ENCODE assay signal across 1 cellular context in the genomic region with DNA sequence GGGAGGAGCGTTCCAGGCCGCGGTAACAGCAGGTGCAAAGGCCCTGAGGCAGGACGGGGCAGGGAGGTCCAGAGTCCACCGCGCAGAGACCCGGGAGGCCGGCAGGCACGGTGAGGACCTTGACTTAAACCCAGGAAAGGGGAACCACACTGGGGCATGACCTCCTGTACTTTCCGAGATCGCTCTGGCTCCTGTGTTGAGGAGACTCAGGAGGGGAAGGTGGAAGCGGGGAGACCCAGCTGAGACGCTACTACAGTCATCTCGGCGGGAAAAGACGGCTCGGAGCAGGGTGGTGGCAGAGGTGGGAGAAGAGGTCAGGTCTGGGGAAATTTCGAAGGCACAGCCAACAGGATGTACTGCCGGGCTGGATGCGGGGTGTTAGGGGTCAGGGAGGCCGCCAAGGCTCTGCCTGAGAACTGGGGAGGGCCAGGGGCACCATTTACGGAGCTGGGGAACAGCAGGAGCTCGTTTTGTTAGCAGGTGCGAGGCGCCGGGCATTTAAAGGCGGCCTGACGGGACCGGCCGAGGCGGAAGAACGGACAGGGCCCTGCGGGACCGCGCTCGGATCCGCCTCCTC.
TF ChIP-seq lines count a peak whose summit lies in the region.

No MANE protein-coding gene starts in this region.

TF ChIP-seq in K562, 482 proteins besides CTCF, POLR2A, EP300 and RAD21 (continued from another document):
- TF ChIP-seq, protein P1, sequence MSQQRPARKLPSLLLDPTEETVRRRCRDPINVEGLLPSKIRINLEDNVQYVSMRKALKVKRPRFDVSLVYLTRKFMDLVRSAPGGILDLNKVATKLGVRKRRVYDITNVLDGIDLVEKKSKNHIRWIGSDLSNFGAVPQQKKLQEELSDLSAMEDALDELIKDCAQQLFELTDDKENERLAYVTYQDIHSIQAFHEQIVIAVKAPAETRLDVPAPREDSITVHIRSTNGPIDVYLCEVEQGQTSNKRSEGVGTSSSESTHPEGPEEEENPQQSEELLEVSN (IDR thresholded peaks at IDR 0.05; ENCODE audit: borderline replicate concordance in 1 of 2, extremely low read depth in 1 of 2, insufficient read depth in 1 of 2, insufficient read length in 1 of 2, low read depth in 1 of 2, low read length in 1 of 2, poor library complexity in 1 of 2, severe bottlenecking in 1 of 2), result peak in 1 of 2 experiments; percentile 76
- TF ChIP-seq, protein P2, sequence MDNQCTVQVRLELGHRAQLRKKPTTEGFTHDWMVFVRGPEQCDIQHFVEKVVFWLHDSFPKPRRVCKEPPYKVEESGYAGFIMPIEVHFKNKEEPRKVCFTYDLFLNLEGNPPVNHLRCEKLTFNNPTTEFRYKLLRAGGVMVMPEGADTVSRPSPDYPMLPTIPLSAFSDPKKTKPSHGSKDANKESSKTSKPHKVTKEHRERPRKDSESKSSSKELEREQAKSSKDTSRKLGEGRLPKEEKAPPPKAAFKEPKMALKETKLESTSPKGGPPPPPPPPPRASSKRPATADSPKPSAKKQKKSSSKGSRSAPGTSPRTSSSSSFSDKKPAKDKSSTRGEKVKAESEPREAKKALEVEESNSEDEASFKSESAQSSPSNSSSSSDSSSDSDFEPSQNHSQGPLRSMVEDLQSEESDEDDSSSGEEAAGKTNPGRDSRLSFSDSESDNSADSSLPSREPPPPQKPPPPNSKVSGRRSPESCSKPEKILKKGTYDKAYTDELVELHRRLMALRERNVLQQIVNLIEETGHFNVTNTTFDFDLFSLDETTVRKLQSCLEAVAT (IDR thresholded peaks at IDR 0.05), result 0 out of 4 replicates have a peak, but pooled peaks of 1 of the 2 experiments have one; percentile 12
- TF ChIP-seq HNRNPLL (IDR thresholded peaks at IDR 0.05; ENCODE audit: low read depth, low read length, poor library complexity, severe bottlenecking) (no peak), MAFG (tag; conservative IDR thresholded peaks at IDR 0.05) (no peak), TEAD4 (IDR thresholded peaks at IDR 0.05; ENCODE audit: low read length) (no peak), TEAD4 (CRISPR knock-in tag; IDR thresholded peaks at IDR 0.05; ENCODE audit: borderline replicate concordance) (no peak), NCOA1 (IDR thresholded peaks at IDR 0.05; ENCODE audit: low read depth) (peak; percentile 32; the same call in 1 of the 2 replicates), HDAC2 (IDR thresholded peaks at IDR 0.05) (0 out of 2 replicates have a peak, but pooled peaks have one; percentile 4), CBX3 (IDR thresholded peaks at IDR 0.05; ENCODE audit: borderline replicate concordance in 1 of 2, low read length in 2 of 2) (0 out of 3 replicates have a peak, but pooled peaks of 1 of the 2 experiments have one; percentile 1), FOXM1 (IDR thresholded peaks at IDR 0.05; ENCODE audit: low read depth) (no peak), FOXM1 (CRISPR knock-in tag; IDR thresholded peaks at IDR 0.05; ENCODE audit: low read depth) (0 out of 2 replicates have a peak, but pooled peaks have one; percentile 16), RBM25 (IDR thresholded peaks at IDR 0.05; ENCODE audit: low read depth, low read length, severe bottlenecking) (peak; percentile 96), EZH2 (IDR thresholded peaks at IDR 0.05; ENCODE audit: borderline replicate concordance, low read depth, low read length) (no peak)
- TF ChIP-seq, protein P3, sequence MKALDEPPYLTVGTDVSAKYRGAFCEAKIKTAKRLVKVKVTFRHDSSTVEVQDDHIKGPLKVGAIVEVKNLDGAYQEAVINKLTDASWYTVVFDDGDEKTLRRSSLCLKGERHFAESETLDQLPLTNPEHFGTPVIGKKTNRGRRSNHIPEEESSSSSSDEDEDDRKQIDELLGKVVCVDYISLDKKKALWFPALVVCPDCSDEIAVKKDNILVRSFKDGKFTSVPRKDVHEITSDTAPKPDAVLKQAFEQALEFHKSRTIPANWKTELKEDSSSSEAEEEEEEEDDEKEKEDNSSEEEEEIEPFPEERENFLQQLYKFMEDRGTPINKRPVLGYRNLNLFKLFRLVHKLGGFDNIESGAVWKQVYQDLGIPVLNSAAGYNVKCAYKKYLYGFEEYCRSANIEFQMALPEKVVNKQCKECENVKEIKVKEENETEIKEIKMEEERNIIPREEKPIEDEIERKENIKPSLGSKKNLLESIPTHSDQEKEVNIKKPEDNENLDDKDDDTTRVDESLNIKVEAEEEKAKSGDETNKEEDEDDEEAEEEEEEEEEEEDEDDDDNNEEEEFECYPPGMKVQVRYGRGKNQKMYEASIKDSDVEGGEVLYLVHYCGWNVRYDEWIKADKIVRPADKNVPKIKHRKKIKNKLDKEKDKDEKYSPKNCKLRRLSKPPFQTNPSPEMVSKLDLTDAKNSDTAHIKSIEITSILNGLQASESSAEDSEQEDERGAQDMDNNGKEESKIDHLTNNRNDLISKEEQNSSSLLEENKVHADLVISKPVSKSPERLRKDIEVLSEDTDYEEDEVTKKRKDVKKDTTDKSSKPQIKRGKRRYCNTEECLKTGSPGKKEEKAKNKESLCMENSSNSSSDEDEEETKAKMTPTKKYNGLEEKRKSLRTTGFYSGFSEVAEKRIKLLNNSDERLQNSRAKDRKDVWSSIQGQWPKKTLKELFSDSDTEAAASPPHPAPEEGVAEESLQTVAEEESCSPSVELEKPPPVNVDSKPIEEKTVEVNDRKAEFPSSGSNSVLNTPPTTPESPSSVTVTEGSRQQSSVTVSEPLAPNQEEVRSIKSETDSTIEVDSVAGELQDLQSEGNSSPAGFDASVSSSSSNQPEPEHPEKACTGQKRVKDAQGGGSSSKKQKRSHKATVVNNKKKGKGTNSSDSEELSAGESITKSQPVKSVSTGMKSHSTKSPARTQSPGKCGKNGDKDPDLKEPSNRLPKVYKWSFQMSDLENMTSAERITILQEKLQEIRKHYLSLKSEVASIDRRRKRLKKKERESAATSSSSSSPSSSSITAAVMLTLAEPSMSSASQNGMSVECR (CRISPR knock-in tag; IDR thresholded peaks at IDR 0.05), result 0 out of 2 replicates have a peak, but pooled peaks have one; percentile 34
- TF ChIP-seq, protein P4, sequence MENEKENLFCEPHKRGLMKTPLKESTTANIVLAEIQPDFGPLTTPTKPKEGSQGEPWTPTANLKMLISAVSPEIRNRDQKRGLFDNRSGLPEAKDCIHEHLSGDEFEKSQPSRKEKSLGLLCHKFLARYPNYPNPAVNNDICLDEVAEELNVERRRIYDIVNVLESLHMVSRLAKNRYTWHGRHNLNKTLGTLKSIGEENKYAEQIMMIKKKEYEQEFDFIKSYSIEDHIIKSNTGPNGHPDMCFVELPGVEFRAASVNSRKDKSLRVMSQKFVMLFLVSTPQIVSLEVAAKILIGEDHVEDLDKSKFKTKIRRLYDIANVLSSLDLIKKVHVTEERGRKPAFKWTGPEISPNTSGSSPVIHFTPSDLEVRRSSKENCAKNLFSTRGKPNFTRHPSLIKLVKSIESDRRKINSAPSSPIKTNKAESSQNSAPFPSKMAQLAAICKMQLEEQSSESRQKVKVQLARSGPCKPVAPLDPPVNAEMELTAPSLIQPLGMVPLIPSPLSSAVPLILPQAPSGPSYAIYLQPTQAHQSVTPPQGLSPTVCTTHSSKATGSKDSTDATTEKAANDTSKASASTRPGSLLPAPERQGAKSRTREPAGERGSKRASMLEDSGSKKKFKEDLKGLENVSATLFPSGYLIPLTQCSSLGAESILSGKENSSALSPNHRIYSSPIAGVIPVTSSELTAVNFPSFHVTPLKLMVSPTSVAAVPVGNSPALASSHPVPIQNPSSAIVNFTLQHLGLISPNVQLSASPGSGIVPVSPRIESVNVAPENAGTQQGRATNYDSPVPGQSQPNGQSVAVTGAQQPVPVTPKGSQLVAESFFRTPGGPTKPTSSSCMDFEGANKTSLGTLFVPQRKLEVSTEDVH (IDR thresholded peaks at IDR 0.05; ENCODE audit: low read depth, partially characterized antibody), result no peak
